In genomic region chr11:2778630-2779498, GRCh38 we compare ENCODE assay signal across 8 cellular contexts.
DNase-seq lines count a peak whose midpoint lies in the region; ATAC-seq and TF ChIP-seq lines count a peak whose summit lies in the region.

No MANE protein-coding gene starts in this region.

- peaks cover 0 to 52% (median 30%) of the 10 kb centered on the region in 3 donors for H3K4me1 ChIP-seq in gastroesophageal sphincter

- H3K4me3 Mint-ChIP-seq in activated CD8-positive, alpha-beta T cell treated with anti-CD3 and anti-CD28 coated beads, Interleukin-2, amount 10 ng/mL, durations not matched to agents 7 days and 5 days, result no peak overlapping the region
- H3K4me3 Mint-ChIP-seq in activated CD8-positive, alpha-beta T cell treated with anti-CD3 and anti-CD28 coated beads for 36 hours, result no peak overlapping the region
- H3K4me3 Mint-ChIP-seq in activated CD4-positive, alpha-beta memory T cell treated with anti-CD3 and anti-CD28 coated beads for 36 hours, result no peak overlapping the region
- H3K4me3 Mint-ChIP-seq in osteocyte (ENCODE audit: unreplicated experiment), result no peak overlapping the region

- POLR2A ChIA-PET in activated CD8-positive, alpha-beta T cell treated with anti-CD3 and anti-CD28 coated beads, Interleukin-2, amount 10 ng/mL, durations not matched to agents 7 days and 5 days (lab: Charles Lee), result no interaction called here
- POLR2A ChIA-PET in activated CD8-positive, alpha-beta T cell treated with anti-CD3 and anti-CD28 coated beads for 36 hours (lab: Charles Lee), result no interaction called here
- POLR2A ChIA-PET in activated CD4-positive, alpha-beta memory T cell treated with anti-CD3 and anti-CD28 coated beads for 36 hours (lab: Charles Lee), result no interaction called here

- H3K27me3 ChIP-seq in gastroesophageal sphincter, result no peaks in the 10 kb centered on the region

- no peak overlapping the region for H3K27ac Mint-ChIP-seq in activated CD8-positive, alpha-beta T cell treated with anti-CD3 and anti-CD28 coated beads, Interleukin-2, amount 10 ng/mL, durations not matched to agents 7 days and 5 days
- H3K27ac Mint-ChIP-seq in activated CD8-positive, alpha-beta T cell treated with anti-CD3 and anti-CD28 coated beads for 36 hours, result no peak overlapping the region
- H3K27ac Mint-ChIP-seq in activated CD4-positive, alpha-beta memory T cell treated with anti-CD3 and anti-CD28 coated beads for 36 hours, result no peak overlapping the region
- H3K27ac Mint-ChIP-seq in osteocyte (ENCODE audit: unreplicated experiment), result no peak overlapping the region

- peak overlapping the region in 1 of 2 donors; percentile 34 for H3K4me3 ChIP-seq in gastroesophageal sphincter

- no peak for ATAC-seq in activated CD8-positive, alpha-beta T cell treated with anti-CD3 and anti-CD28 coated beads, Interleukin-2, amount 10 ng/mL, durations not matched to agents 7 days and 5 days
- no peak for ATAC-seq in activated CD8-positive, alpha-beta T cell treated with anti-CD3 and anti-CD28 coated beads for 36 hours
- peak; percentile 90 for ATAC-seq in gastroesophageal sphincter
- no peak for ATAC-seq in GM21447 (IDR thresholded peaks at IDR 0.05; ENCODE audit: unreplicated experiment)
- no peak for ATAC-seq in GM18502 (IDR thresholded peaks at IDR 0.05; ENCODE audit: poor library complexity, unreplicated experiment)

- H3K9me3 Mint-ChIP-seq in activated CD8-positive, alpha-beta T cell treated with anti-CD3 and anti-CD28 coated beads, Interleukin-2, amount 10 ng/mL, durations not matched to agents 7 days and 5 days (ENCODE audit: insufficient read depth), result no peaks in the 10 kb centered on the region
- no peaks in the 10 kb centered on the region for H3K9me3 Mint-ChIP-seq in activated CD8-positive, alpha-beta T cell treated with anti-CD3 and anti-CD28 coated beads for 36 hours
- no peaks in the 10 kb centered on the region for H3K9me3 Mint-ChIP-seq in activated CD4-positive, alpha-beta memory T cell treated with anti-CD3 and anti-CD28 coated beads for 36 hours
- H3K9me3 Mint-ChIP-seq in osteocyte (ENCODE audit: unreplicated experiment), result peaks cover 5% of the 10 kb centered on the region

- no peaks in the 10 kb centered on the region for H3K36me3 ChIP-seq in gastroesophageal sphincter

- intact Hi-C loops in activated CD8-positive, alpha-beta T cell treated with anti-CD3 and anti-CD28 coated beads for 36 hours (cut with micrococcal nuclease), result no loop called here
- intact Hi-C loops in activated CD4-positive, alpha-beta memory T cell treated with anti-CD3 and anti-CD28 coated beads for 36 hours (cut with micrococcal nuclease), result no loop called here

- H3K9me3 ChIP-seq in gastroesophageal sphincter, result no peaks in the 10 kb centered on the region

- CTCF ChIA-PET in activated CD8-positive, alpha-beta T cell treated with anti-CD3 and anti-CD28 coated beads, Interleukin-2, amount 10 ng/mL, durations not matched to agents 7 days and 5 days (lab: Charles Lee), result no interaction called here
- CTCF ChIA-PET in activated CD8-positive, alpha-beta T cell treated with anti-CD3 and anti-CD28 coated beads for 36 hours (lab: Charles Lee), result interaction anchor here (1.3 kb wide), 1 partner anchor 246 kb away, joined by 4 read pairs; no protein-coding TSS in a partner anchor
- CTCF ChIA-PET in activated CD4-positive, alpha-beta memory T cell treated with anti-CD3 and anti-CD28 coated beads for 36 hours (lab: Charles Lee), result no interaction called here

- peaks cover 4% of the 10 kb centered on the region for H3K27me3 Mint-ChIP-seq in activated CD8-positive, alpha-beta T cell treated with anti-CD3 and anti-CD28 coated beads, Interleukin-2, amount 10 ng/mL, durations not matched to agents 7 days and 5 days (ENCODE audit: low read depth)
- no peaks in the 10 kb centered on the region for H3K27me3 Mint-ChIP-seq in activated CD8-positive, alpha-beta T cell treated with anti-CD3 and anti-CD28 coated beads for 36 hours
- no peaks in the 10 kb centered on the region for H3K27me3 Mint-ChIP-seq in activated CD4-positive, alpha-beta memory T cell treated with anti-CD3 and anti-CD28 coated beads for 36 hours
- peaks cover 17% of the 10 kb centered on the region for H3K27me3 Mint-ChIP-seq in osteocyte (ENCODE audit: unreplicated experiment)

- DNase-seq in activated CD8-positive, alpha-beta T cell treated with anti-CD3 and anti-CD28 coated beads, Interleukin-2, amount 10 ng/mL, durations not matched to agents 7 days and 5 days, result peak; percentile 9
- no peak for DNase-seq in activated CD8-positive, alpha-beta T cell treated with anti-CD3 and anti-CD28 coated beads for 36 hours
- DNase-seq in MV-4-11 (lab: John Stamatoyannopoulos, UW), result peak; percentile 85
- peak; percentile 6 for DNase-seq in activated CD4-positive, alpha-beta memory T cell treated with anti-CD3 and anti-CD28 coated beads for 36 hours
- DNase-seq in osteocyte (ENCODE audit: extremely low spot score, unreplicated experiment), result peak; percentile 85

- H3K36me3 Mint-ChIP-seq in activated CD8-positive, alpha-beta T cell treated with anti-CD3 and anti-CD28 coated beads, Interleukin-2, amount 10 ng/mL, durations not matched to agents 7 days and 5 days (ENCODE audit: low read depth), result no peaks in the 10 kb centered on the region
- no peaks in the 10 kb centered on the region for H3K36me3 Mint-ChIP-seq in activated CD8-positive, alpha-beta T cell treated with anti-CD3 and anti-CD28 coated beads for 36 hours (ENCODE audit: low read depth)
- H3K36me3 Mint-ChIP-seq in activated CD4-positive, alpha-beta memory T cell treated with anti-CD3 and anti-CD28 coated beads for 36 hours, result no peaks in the 10 kb centered on the region
- no peaks in the 10 kb centered on the region for H3K36me3 Mint-ChIP-seq in osteocyte (ENCODE audit: unreplicated experiment)

- no peak for TF ChIP-seq EP300 in gastroesophageal sphincter (IDR thresholded peaks at IDR 0.05)

- WGBS in gastroesophageal sphincter (ENCODE audit: low coverage in 1 of 2), 2 donors, result no CpG with 5 or more reads among the region's 28 CpGs

- H3K27ac ChIP-seq in gastroesophageal sphincter, result peak overlapping the region; percentile 62 to 90 (median 88)

- no peak for TF ChIP-seq POLR2A in gastroesophageal sphincter (IDR thresholded peaks at IDR 0.05)

- H3K4me1 Mint-ChIP-seq in activated CD8-positive, alpha-beta T cell treated with anti-CD3 and anti-CD28 coated beads, Interleukin-2, amount 10 ng/mL, durations not matched to agents 7 days and 5 days (ENCODE audit: low read depth), result peaks cover 12% of the 10 kb centered on the region
- peaks cover 8% of the 10 kb centered on the region for H3K4me1 Mint-ChIP-seq in activated CD8-positive, alpha-beta T cell treated with anti-CD3 and anti-CD28 coated beads for 36 hours (ENCODE audit: low read depth)
- H3K4me1 Mint-ChIP-seq in activated CD4-positive, alpha-beta memory T cell treated with anti-CD3 and anti-CD28 coated beads for 36 hours (ENCODE audit: low read depth), result peaks cover 7% of the 10 kb centered on the region
- peaks cover 11% of the 10 kb centered on the region for H3K4me1 Mint-ChIP-seq in osteocyte (ENCODE audit: unreplicated experiment)

- TF ChIP-seq CTCF in activated CD8-positive, alpha-beta T cell treated with anti-CD3 and anti-CD28 coated beads for 36 hours (IDR thresholded peaks at IDR 0.05), result no peak
- TF ChIP-seq CTCF in gastroesophageal sphincter (IDR thresholded peaks at IDR 0.05) (peak in 3 of 4 experiments; percentile 54 to 65 (median 62)), osteocyte (IDR thresholded peaks at IDR 0.05) (peak; percentile 6)
